19 cellular contexts compared by ENCODE assay signal in the genomic region with DNA sequence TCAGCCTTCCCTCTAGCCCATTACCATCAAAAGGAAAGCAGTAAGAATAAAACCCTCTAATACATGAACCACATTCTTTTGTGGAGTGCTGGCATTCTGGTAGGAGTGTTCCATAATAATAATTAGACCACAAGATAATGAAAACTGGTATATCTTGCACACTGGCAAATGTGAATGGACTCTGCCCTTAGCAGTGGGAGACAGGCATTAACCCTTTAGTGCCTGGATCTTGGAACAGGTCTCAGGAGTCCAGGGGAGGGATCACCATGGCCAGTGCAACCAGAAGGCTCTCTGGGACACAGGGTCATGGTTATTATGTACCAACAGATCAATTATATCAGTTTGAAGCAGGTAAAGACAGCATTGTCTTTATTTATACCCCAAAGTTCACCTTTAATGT.
"Had no signal": no experiment of that assay in that cellular context is flagged by ENCODE, and none has a peak within 500 bp of the region (broad histone marks: within the 10 kb centered on the region; RNA-seq: fewer than 3 reads in every experiment).

No MANE protein-coding gene starts in this region.

- H3K27ac ChIP-seq: cardiac muscle cell, esophagus muscularis mucosa, lower lobe of right lung, testis, tibial nerve had no signal

- H3K27ac Mint-ChIP-seq: effector memory CD8-positive, alpha-beta T cell; naive thymus-derived CD8-positive, alpha-beta T cell; stimulated activated memory B cell treated with anti-CD40 and anti-IgM and Interleukin-4, amounts not matched to agents 10 μg/mL and 1 μg/mL and 100 μg/mL, for 72 hours had no signal

- ATAC-seq: effector memory CD8-positive, alpha-beta T cell; left cardiac atrium; left lung; lower lobe of right lung; naive thymus-derived CD8-positive, alpha-beta T cell; stimulated activated memory B cell treated with anti-CD40 and anti-IgM and Interleukin-4, amounts not matched to agents 10 μg/mL and 1 μg/mL and 100 μg/mL, for 72 hours; stimulated activated naive CD8-positive, alpha-beta T cell treated with anti-CD3 and anti-CD28 coated beads, Interleukin-15, Interleukin-2, amounts not matched to agents 100 U/mL and 50 U/mL, for 24 hours had no signal

- H3K4me3 Mint-ChIP-seq: effector memory CD8-positive, alpha-beta T cell; naive thymus-derived CD8-positive, alpha-beta T cell; neural crest cell; stimulated activated memory B cell treated with anti-CD40 and anti-IgM and Interleukin-4, amounts not matched to agents 10 μg/mL and 1 μg/mL and 100 μg/mL, for 72 hours had no signal

- H3K4me3 ChIP-seq: cardiac muscle cell, esophagus muscularis mucosa, left lung, lower lobe of right lung, testis, tibial nerve, upper lobe of left lung had no signal

- H3K9me3 ChIP-seq: esophagus muscularis mucosa, left lung, lower lobe of right lung, testis, tibial nerve, upper lobe of left lung had no signal

- H3K4me1 ChIP-seq: left lung, upper lobe of left lung had no signal

- H3K9me3 Mint-ChIP-seq: effector memory CD8-positive, alpha-beta T cell had no signal

- H3K27me3 ChIP-seq: cardiac muscle cell, esophagus muscularis mucosa, left lung, testis, tibial nerve, upper lobe of left lung had no signal

- H3K4me1 Mint-ChIP-seq: stimulated activated memory B cell treated with anti-CD40 and anti-IgM and Interleukin-4, amounts not matched to agents 10 μg/mL and 1 μg/mL and 100 μg/mL, for 72 hours had no signal

- DNase-seq: cortex of kidney; effector memory CD8-positive, alpha-beta T cell; foreskin melanocyte; glutamatergic neuron; left cardiac atrium; left lung; lower lobe of right lung; naive thymus-derived CD8-positive, alpha-beta T cell; retina; stimulated activated CD4-positive, alpha-beta T cell treated with anti-CD3 and anti-CD28 coated beads, Interleukin-4, amount 100 ng/mL, for 4 hours; stimulated activated naive CD8-positive, alpha-beta T cell treated with anti-CD3 and anti-CD28 coated beads, Interleukin-15, Interleukin-2, amounts not matched to agents 100 U/mL and 50 U/mL, for 24 hours; substantia nigra; testis; upper lobe of left lung had no signal

- H3K36me3 Mint-ChIP-seq: naive thymus-derived CD8-positive, alpha-beta T cell; stimulated activated memory B cell treated with anti-CD40 and anti-IgM and Interleukin-4, amounts not matched to agents 10 μg/mL and 1 μg/mL and 100 μg/mL, for 72 hours had no signal

- H3K36me3 ChIP-seq: cardiac muscle cell, esophagus muscularis mucosa, left lung, lower lobe of right lung, tibial nerve, upper lobe of left lung had no signal
